ENCODE assay signal across 1 cellular context in genomic region chr12:130846386-130846785, GRCh38.
TF ChIP-seq lines count a peak whose summit lies in the region.

No MANE protein-coding gene starts in this region.

TF ChIP-seq in IMR-90, 13 proteins besides CTCF, POLR2A, EP300 and RAD21 (continued from another document):
- TF ChIP-seq FOS (IDR thresholded peaks at IDR 0.05; ENCODE audit: low read depth, low read length): no peak
- no peak for TF ChIP-seq USF2 (IDR thresholded peaks at IDR 0.05; ENCODE audit: low read depth, low read length)
- TF ChIP-seq BHLHE40 (IDR thresholded peaks at IDR 0.05; ENCODE audit: low read depth, low read length): no peak
- TF ChIP-seq, protein P1, sequence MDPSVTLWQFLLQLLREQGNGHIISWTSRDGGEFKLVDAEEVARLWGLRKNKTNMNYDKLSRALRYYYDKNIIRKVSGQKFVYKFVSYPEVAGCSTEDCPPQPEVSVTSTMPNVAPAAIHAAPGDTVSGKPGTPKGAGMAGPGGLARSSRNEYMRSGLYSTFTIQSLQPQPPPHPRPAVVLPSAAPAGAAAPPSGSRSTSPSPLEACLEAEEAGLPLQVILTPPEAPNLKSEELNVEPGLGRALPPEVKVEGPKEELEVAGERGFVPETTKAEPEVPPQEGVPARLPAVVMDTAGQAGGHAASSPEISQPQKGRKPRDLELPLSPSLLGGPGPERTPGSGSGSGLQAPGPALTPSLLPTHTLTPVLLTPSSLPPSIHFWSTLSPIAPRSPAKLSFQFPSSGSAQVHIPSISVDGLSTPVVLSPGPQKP (IDR thresholded peaks at IDR 0.05; ENCODE audit: borderline replicate concordance, low read depth, low read length): no peak
- no peak for TF ChIP-seq MAFK (IDR thresholded peaks at IDR 0.05; ENCODE audit: low read depth, low read length)
- no peak for TF ChIP-seq CHD1 (IDR thresholded peaks at IDR 0.05; ENCODE audit: low read depth, low read length)
- TF ChIP-seq MXI1 (IDR thresholded peaks at IDR 0.05; ENCODE audit: borderline replicate concordance, low read depth, low read length): no peak
- TF ChIP-seq SMC3 (IDR thresholded peaks at IDR 0.05; ENCODE audit: low read depth, low read length): no peak
TF ChIP-seq in IMR-90: peak in this region for 0.
